Comparison of ENCODE assay signal across 1 cellular context in the genomic region with DNA sequence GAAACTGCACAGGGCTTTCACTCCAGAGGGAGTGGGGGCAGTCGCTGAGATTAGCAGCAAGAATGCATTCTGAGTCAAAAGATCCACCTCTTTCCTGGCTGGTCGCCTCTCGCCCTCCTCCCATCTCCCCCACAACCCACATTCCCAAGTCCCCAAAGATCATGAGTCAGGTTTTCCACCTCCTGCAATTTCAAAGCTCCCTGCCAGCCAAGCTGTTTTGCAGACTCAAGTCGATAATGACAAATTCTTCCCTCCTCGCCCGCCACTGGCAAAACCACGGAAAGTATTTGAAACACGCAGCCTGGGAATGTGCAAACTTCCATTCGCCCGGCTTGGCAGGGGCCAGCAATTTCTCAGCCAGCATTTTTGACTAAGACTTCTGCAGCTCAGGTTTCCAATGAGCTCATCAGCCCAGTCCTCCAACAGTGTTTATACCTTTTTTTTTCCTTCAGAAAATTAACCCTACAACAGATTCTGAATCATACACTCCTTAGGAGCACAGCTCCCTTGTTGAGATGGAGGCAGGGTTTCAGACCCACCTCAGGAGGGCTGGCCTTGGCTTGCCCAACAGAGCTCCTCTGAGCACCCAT.
A peak's percentile ranks its signal among the peaks of the same experiment; 100 is the strongest.
TF ChIP-seq lines count a peak whose summit lies in the region.

No MANE protein-coding gene starts in this region.

TF ChIP-seq in HEK293, 187 proteins besides CTCF, POLR2A, EP300 and RAD21 (continued from another document and continues in another):
- TF ChIP-seq, protein P1, sequence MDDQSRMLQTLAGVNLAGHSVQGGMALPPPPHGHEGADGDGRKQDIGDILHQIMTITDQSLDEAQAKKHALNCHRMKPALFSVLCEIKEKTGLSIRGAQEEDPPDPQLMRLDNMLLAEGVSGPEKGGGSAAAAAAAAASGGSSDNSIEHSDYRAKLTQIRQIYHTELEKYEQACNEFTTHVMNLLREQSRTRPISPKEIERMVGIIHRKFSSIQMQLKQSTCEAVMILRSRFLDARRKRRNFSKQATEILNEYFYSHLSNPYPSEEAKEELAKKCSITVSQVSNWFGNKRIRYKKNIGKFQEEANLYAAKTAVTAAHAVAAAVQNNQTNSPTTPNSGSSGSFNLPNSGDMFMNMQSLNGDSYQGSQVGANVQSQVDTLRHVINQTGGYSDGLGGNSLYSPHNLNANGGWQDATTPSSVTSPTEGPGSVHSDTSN (CRISPR knock-in tag; IDR thresholded peaks at IDR 0.05): no peak
- TF ChIP-seq, protein P2, sequence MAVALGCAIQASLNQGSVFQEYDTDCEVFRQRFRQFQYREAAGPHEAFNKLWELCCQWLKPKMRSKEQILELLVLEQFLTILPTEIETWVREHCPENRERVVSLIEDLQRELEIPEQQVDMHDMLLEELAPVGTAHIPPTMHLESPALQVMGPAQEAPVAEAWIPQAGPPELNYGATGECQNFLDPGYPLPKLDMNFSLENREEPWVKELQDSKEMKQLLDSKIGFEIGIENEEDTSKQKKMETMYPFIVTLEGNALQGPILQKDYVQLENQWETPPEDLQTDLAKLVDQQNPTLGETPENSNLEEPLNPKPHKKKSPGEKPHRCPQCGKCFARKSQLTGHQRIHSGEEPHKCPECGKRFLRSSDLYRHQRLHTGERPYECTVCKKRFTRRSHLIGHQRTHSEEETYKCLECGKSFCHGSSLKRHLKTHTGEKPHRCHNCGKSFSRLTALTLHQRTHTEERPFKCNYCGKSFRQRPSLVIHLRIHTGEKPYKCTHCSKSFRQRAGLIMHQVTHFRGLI (tag by site-specific recombination; IDR thresholded peaks at IDR 0.05): peak; percentile 71; the same call in 1 of the 2 replicates
- TF ChIP-seq ZNF624 (tag by site-specific recombination; IDR thresholded peaks at IDR 0.05) (no peak), SCRT2 (tag by site-specific recombination; IDR thresholded peaks at IDR 0.05) (peak; percentile 9; the same call in 1 of the 2 replicates), MYNN (tag by site-specific recombination; IDR thresholded peaks at IDR 0.05; ENCODE audit: borderline replicate concordance) (peak; percentile 67; the same call in 1 of the 2 replicates), ZNF558 (tag by site-specific recombination; IDR thresholded peaks at IDR 0.05) (peak; percentile 89), IKZF3 (tag by site-specific recombination; IDR thresholded peaks at IDR 0.05) (peak; percentile 88), ZNF629 (tag by site-specific recombination; IDR thresholded peaks at IDR 0.05) (peak; percentile 97), ZNF626 (tag by site-specific recombination; IDR thresholded peaks at IDR 0.05) (no peak), ZNF221 (tag by site-specific recombination; IDR thresholded peaks at IDR 0.05; ENCODE audit: borderline replicate concordance) (no peak), ZNF660 (tag by site-specific recombination; IDR thresholded peaks at IDR 0.05) (peak; percentile 98), ZFP37 (tag by site-specific recombination; IDR thresholded peaks at IDR 0.05) (peak; percentile 97), ZEB2 (tag by site-specific recombination; IDR thresholded peaks at IDR 0.05) (peak; percentile 99), ZSCAN30 (tag by site-specific recombination; IDR thresholded peaks at IDR 0.05) (peak; percentile 43), ZXDB (tag by site-specific recombination; IDR thresholded peaks at IDR 0.05) (peak; percentile 97), ZNF223 (tag by site-specific recombination; IDR thresholded peaks at IDR 0.05) (no peak), ZNF843 (tag by site-specific recombination; IDR thresholded peaks at IDR 0.05) (peak; percentile 91), ZNF423 (tag by site-specific recombination; IDR thresholded peaks at IDR 0.05) (no peak), ZNF677 (tag by site-specific recombination; IDR thresholded peaks at IDR 0.05) (no peak), PRDM1 (tag by site-specific recombination; IDR thresholded peaks at IDR 0.05) (peak; percentile 91), ZNF707 (tag by site-specific recombination; IDR thresholded peaks at IDR 0.05) (no peak), EGR2 (tag by site-specific recombination; IDR thresholded peaks at IDR 0.05; ENCODE audit: low read depth) (peak; percentile 84), ZNF366 (tag by site-specific recombination; conservative IDR thresholded peaks at IDR 0.05) (peak; percentile 61), ZNF391 (tag by site-specific recombination; IDR thresholded peaks at IDR 0.05; ENCODE audit: borderline replicate concordance, low read depth) (peak; percentile 97; the same call in 1 of the 2 replicates), BCL11A (tag by site-specific recombination; IDR thresholded peaks at IDR 0.05; ENCODE audit: low read depth) (peak; percentile 91; the same call in 1 of the 2 replicates), ZNF302 (tag by site-specific recombination; IDR thresholded peaks at IDR 0.05; ENCODE audit: low read depth) (no peak), ZNF514 (tag by site-specific recombination; IDR thresholded peaks at IDR 0.05) (no peak), ZNF24 (tag by site-specific recombination; IDR thresholded peaks at IDR 0.05) (peak; percentile 98)
- TF ChIP-seq, protein P3, sequence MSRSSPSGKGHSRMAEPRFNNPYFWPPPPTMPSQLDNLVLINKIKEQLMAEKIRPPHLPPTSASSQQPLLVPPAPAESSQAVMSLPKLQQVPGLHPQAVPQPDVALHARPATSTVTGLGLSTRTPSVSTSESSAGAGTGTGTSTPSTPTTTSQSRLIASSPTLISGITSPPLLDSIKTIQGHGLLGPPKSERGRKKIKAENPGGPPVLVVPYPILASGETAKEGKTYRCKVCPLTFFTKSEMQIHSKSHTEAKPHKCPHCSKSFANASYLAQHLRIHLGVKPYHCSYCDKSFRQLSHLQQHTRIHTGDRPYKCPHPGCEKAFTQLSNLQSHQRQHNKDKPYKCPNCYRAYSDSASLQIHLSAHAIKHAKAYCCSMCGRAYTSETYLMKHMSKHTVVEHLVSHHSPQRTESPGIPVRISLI (tag by site-specific recombination; IDR thresholded peaks at IDR 0.05): peak; percentile 93
- TF ChIP-seq, protein P4, sequence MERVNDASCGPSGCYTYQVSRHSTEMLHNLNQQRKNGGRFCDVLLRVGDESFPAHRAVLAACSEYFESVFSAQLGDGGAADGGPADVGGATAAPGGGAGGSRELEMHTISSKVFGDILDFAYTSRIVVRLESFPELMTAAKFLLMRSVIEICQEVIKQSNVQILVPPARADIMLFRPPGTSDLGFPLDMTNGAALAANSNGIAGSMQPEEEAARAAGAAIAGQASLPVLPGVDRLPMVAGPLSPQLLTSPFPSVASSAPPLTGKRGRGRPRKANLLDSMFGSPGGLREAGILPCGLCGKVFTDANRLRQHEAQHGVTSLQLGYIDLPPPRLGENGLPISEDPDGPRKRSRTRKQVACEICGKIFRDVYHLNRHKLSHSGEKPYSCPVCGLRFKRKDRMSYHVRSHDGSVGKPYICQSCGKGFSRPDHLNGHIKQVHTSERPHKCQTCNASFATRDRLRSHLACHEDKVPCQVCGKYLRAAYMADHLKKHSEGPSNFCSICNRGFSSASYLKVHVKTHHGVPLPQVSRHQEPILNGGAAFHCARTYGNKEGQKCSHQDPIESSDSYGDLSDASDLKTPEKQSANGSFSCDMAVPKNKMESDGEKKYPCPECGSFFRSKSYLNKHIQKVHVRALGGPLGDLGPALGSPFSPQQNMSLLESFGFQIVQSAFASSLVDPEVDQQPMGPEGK (tag by site-specific recombination; IDR thresholded peaks at IDR 0.05): peak; percentile 96
- TF ChIP-seq, protein P5, sequence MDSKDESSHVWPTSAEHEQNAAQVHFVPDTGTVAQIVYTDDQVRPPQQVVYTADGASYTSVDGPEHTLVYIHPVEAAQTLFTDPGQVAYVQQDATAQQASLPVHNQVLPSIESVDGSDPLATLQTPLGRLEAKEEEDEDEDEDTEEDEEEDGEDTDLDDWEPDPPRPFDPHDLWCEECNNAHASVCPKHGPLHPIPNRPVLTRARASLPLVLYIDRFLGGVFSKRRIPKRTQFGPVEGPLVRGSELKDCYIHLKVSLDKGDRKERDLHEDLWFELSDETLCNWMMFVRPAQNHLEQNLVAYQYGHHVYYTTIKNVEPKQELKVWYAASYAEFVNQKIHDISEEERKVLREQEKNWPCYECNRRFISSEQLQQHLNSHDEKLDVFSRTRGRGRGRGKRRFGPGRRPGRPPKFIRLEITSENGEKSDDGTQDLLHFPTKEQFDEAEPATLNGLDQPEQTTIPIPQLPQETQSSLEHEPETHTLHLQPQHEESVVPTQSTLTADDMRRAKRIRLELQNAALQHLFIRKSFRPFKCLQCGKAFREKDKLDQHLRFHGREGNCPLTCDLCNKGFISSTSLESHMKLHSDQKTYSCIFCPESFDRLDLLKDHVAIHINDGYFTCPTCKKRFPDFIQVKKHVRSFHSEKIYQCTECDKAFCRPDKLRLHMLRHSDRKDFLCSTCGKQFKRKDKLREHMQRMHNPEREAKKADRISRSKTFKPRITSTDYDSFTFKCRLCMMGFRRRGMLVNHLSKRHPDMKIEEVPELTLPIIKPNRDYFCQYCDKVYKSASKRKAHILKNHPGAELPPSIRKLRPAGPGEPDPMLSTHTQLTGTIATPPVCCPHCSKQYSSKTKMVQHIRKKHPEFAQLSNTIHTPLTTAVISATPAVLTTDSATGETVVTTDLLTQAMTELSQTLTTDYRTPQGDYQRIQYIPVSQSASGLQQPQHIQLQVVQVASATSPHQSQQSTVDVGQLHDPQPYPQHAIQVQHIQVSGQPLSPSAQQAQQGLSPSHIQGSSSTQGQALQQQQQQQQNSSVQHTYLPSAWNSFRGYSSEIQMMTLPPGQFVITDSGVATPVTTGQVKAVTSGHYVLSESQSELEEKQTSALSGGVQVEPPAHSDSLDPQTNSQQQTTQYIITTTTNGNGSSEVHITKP (tag by site-specific recombination; IDR thresholded peaks at IDR 0.05): peak; percentile 98
- TF ChIP-seq, protein P6, sequence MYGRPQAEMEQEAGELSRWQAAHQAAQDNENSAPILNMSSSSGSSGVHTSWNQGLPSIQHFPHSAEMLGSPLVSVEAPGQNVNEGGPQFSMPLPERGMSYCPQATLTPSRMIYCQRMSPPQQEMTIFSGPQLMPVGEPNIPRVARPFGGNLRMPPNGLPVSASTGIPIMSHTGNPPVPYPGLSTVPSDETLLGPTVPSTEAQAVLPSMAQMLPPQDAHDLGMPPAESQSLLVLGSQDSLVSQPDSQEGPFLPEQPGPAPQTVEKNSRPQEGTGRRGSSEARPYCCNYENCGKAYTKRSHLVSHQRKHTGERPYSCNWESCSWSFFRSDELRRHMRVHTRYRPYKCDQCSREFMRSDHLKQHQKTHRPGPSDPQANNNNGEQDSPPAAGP (tag by site-specific recombination; IDR thresholded peaks at IDR 0.05): peak; percentile 97
- TF ChIP-seq, protein P7, sequence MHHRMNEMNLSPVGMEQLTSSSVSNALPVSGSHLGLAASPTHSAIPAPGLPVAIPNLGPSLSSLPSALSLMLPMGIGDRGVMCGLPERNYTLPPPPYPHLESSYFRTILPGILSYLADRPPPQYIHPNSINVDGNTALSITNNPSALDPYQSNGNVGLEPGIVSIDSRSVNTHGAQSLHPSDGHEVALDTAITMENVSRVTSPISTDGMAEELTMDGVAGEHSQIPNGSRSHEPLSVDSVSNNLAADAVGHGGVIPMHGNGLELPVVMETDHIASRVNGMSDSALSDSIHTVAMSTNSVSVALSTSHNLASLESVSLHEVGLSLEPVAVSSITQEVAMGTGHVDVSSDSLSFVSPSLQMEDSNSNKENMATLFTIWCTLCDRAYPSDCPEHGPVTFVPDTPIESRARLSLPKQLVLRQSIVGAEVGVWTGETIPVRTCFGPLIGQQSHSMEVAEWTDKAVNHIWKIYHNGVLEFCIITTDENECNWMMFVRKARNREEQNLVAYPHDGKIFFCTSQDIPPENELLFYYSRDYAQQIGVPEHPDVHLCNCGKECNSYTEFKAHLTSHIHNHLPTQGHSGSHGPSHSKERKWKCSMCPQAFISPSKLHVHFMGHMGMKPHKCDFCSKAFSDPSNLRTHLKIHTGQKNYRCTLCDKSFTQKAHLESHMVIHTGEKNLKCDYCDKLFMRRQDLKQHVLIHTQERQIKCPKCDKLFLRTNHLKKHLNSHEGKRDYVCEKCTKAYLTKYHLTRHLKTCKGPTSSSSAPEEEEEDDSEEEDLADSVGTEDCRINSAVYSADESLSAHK (tag by site-specific recombination; IDR thresholded peaks at IDR 0.05): peak; percentile 72
- TF ChIP-seq, protein P8, sequence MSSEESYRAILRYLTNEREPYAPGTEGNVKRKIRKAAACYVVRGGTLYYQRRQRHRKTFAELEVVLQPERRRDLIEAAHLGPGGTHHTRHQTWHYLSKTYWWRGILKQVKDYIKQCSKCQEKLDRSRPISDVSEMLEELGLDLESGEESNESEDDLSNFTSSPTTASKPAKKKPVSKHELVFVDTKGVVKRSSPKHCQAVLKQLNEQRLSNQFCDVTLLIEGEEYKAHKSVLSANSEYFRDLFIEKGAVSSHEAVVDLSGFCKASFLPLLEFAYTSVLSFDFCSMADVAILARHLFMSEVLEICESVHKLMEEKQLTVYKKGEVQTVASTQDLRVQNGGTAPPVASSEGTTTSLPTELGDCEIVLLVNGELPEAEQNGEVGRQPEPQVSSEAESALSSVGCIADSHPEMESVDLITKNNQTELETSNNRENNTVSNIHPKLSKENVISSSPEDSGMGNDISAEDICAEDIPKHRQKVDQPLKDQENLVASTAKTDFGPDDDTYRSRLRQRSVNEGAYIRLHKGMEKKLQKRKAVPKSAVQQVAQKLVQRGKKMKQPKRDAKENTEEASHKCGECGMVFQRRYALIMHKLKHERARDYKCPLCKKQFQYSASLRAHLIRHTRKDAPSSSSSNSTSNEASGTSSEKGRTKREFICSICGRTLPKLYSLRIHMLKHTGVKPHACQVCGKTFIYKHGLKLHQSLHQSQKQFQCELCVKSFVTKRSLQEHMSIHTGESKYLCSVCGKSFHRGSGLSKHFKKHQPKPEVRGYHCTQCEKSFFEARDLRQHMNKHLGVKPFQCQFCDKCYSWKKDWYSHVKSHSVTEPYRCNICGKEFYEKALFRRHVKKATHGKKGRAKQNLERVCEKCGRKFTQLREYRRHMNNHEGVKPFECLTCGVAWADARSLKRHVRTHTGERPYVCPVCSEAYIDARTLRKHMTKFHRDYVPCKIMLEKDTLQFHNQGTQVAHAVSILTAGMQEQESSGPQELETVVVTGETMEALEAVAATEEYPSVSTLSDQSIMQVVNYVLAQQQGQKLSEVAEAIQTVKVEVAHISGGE (tag by site-specific recombination; conservative IDR thresholded peaks at IDR 0.05; ENCODE audit: low read depth): no peak
- TF ChIP-seq, protein P9, sequence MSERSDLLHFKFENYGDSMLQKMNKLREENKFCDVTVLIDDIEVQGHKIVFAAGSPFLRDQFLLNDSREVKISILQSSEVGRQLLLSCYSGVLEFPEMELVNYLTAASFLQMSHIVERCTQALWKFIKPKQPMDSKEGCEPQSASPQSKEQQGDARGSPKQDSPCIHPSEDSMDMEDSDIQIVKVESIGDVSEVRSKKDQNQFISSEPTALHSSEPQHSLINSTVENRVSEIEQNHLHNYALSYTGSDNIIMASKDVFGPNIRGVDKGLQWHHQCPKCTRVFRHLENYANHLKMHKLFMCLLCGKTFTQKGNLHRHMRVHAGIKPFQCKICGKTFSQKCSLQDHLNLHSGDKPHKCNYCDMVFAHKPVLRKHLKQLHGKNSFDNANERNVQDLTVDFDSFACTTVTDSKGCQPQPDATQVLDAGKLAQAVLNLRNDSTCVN (tag by site-specific recombination; optimal IDR thresholded peaks at IDR 0.05): no peak
- TF ChIP-seq, protein P10, sequence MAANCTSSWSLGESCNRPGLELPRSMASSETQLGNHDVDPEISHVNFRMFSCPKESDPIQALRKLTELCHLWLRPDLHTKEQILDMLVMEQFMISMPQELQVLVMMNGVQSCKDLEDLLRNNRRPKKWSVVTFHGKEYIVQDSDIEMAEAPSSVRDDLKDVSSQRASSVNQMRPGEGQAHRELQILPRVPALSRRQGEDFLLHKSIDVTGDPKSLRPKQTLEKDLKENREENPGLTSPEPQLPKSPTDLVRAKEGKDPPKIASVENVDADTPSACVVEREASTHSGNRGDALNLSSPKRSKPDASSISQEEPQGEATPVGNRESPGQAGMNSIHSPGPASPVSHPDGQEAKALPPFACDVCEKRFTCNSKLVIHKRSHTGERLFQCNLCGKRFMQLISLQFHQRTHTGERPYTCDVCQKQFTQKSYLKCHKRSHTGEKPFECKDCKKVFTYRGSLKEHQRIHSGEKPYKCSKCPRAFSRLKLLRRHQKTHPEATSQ (tag by site-specific recombination; IDR thresholded peaks at IDR 0.05): no peak; the same call in 1 of the 2 replicates
